Comparison of ENCODE assay signal across 8 cellular contexts in genomic region chr4:54683616-54684346, GRCh38. TPM values are rescaled to one million over a fixed set of nuclear protein-coding genes. Genes with fewer than 3 reads are reported as not detected.
A peak's percentile ranks its signal among the peaks of the same experiment; 100 is the strongest.
DNase-seq lines count a peak whose midpoint lies in the region; ATAC-seq and TF ChIP-seq lines count a peak whose summit lies in the region.

No MANE protein-coding gene starts in this region.

- H3K36me3 Mint-ChIP-seq in activated CD8-positive, alpha-beta memory T cell treated with anti-CD3 and anti-CD28 coated beads, Interleukin-2, amount 10 ng/mL, durations not matched to agents 7 days and 5 days, result no peaks in the 10 kb centered on the region

- peak; percentile 42 for ATAC-seq in GM19397 (IDR thresholded peaks at IDR 0.05; ENCODE audit: unreplicated experiment)
- ATAC-seq in activated CD8-positive, alpha-beta memory T cell treated with anti-CD3 and anti-CD28 coated beads, Interleukin-2, amount 10 ng/mL, durations not matched to agents 7 days and 5 days, result no peak
- ATAC-seq in foreskin keratinocyte, result peak; percentile 78
- no peak for ATAC-seq in HG03139 (IDR thresholded peaks at IDR 0.05; ENCODE audit: unreplicated experiment)

- peak; percentile 14 for TF ChIP-seq CTCF in AG09319 (IDR thresholded peaks at IDR 0.05; ENCODE audit: low read depth, low read length)
- TF ChIP-seq CTCF in foreskin keratinocyte (conservative IDR thresholded peaks at IDR 0.05), result peak; percentile 71

- H3K27ac Mint-ChIP-seq in activated CD8-positive, alpha-beta memory T cell treated with anti-CD3 and anti-CD28 coated beads, Interleukin-2, amount 10 ng/mL, durations not matched to agents 7 days and 5 days, result peak overlapping the region; percentile 18

- CTCF ChIA-PET in activated CD8-positive, alpha-beta memory T cell treated with anti-CD3 and anti-CD28 coated beads, Interleukin-2, amount 10 ng/mL, durations not matched to agents 7 days and 5 days (lab: Charles Lee), result no interaction called here

- H3K4me1 Mint-ChIP-seq in activated CD8-positive, alpha-beta memory T cell treated with anti-CD3 and anti-CD28 coated beads, Interleukin-2, amount 10 ng/mL, durations not matched to agents 7 days and 5 days, result peaks cover 14% of the 10 kb centered on the region

- peaks cover 4% of the 10 kb centered on the region for H3K27me3 ChIP-seq in foreskin keratinocyte

- H3K27me3 Mint-ChIP-seq in activated CD8-positive, alpha-beta memory T cell treated with anti-CD3 and anti-CD28 coated beads, Interleukin-2, amount 10 ng/mL, durations not matched to agents 7 days and 5 days, result no peaks in the 10 kb centered on the region

- H3K9me3 Mint-ChIP-seq in activated CD8-positive, alpha-beta memory T cell treated with anti-CD3 and anti-CD28 coated beads, Interleukin-2, amount 10 ng/mL, durations not matched to agents 7 days and 5 days (ENCODE audit: low read depth), result no peaks in the 10 kb centered on the region

- DNase-seq in AG09319 (ENCODE audit: extremely low read depth, low read depth) (no peak), NCI-H1694 (lab: John Stamatoyannopoulos, UW) (peak; percentile 2), foreskin keratinocyte (peak in 1 of 2 donors; percentile 60), NCI-H1436 (lab: John Stamatoyannopoulos, UW) (no peak)
- DNase-seq in activated CD8-positive, alpha-beta memory T cell treated with anti-CD3 and anti-CD28 coated beads, Interleukin-2, amount 10 ng/mL, durations not matched to agents 7 days and 5 days, result peak; percentile 50
- DNase-seq in stimulated activated CD8-positive, alpha-beta memory T cell treated with anti-CD3 and anti-CD28 coated beads, Interleukin-12 subunit alpha, Interleukin-12 subunit beta, amount 100 ng/mL, for 1 hour (ENCODE audit: low read depth), result peak; percentile 19

- no peaks in the 10 kb centered on the region for H3K4me1 ChIP-seq in foreskin keratinocyte

- H3K27ac ChIP-seq in foreskin keratinocyte, result no peak overlapping the region

- H3K4me3 Mint-ChIP-seq in activated CD8-positive, alpha-beta memory T cell treated with anti-CD3 and anti-CD28 coated beads, Interleukin-2, amount 10 ng/mL, durations not matched to agents 7 days and 5 days, result no peak overlapping the region

RNA-seq across cellular contexts. Expression of gene KIT, which starts 26.0 kb away (rescaled TPM):
- total RNA-seq in activated CD8-positive, alpha-beta memory T cell treated with anti-CD3 and anti-CD28 coated beads, Interleukin-2, amount 10 ng/mL, durations not matched to agents 7 days and 5 days, result 10 to 100 TPM in 1 of 2 experiments, under 1 TPM in 1; 0.96 to 11.0 TPM
- not detected in 2 replicates for total RNA-seq in foreskin keratinocyte
- not detected in 2 replicates for polyA plus RNA-seq in foreskin keratinocyte

Comparison
In these comparisons a context has a peak if more than half of its experiments do, and no peak if none do; other contexts are left out.
1. DNase-seq: peak in NCI-H1694 (single experiment), activated CD8-positive, alpha-beta memory T cell treated with anti-CD3 and anti-CD28 coated beads, Interleukin-2, amount 10 ng/mL, durations not matched to agents 7 days and 5 days (single experiment) and stimulated activated CD8-positive, alpha-beta memory T cell treated with anti-CD3 and anti-CD28 coated beads, Interleukin-12 subunit alpha, Interleukin-12 subunit beta, amount 100 ng/mL, for 1 hour (single experiment); none in AG09319 (single experiment) and NCI-H1436 (single experiment).
2. ATAC-seq: peak in GM19397 (single experiment) and foreskin keratinocyte (single experiment); none in activated CD8-positive, alpha-beta memory T cell treated with anti-CD3 and anti-CD28 coated beads, Interleukin-2, amount 10 ng/mL, durations not matched to agents 7 days and 5 days (single experiment) and HG03139 (single experiment).